In the genomic region with DNA sequence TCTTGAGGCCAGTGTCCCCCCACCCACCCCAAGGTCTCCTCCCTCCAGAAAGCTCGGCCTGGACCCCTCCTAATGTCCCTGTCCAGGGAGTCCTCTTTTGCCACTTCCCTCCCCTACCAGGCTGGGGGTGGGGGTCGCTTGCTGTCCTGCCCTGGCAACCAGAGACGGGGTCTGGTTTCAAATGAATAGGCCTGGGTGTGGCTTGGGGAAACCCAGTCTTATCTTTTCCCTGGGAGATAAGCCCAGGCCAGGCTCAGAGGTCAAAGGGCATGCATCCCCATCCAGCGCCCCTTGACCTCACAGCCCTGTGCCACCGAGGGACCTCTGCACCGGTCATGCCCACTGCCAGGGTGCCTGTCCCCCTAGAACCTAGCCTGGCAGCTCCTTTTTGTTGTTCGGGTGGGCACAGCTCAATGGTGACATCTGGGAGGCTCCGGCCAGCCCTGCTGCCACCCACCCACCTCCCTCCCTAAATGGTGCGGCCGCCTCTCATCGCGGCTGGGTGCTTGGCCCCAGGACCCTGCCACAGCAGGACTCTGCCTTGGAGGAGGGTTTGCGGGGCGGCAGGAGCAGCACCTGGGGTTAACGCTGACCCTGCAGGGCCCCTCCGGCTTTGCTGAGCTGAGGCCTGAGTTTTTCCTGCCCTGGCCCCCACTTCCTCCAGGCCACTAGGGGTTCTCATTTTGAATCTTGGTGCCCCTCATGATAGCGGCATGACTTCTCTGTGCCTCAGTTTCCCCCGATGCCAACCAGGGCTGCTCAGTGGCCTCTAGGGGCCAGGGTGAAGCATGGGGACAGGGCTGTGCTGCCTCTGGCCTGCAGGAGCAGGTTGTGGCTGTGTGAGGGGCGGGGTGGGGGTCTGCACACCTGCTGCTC, we compare ENCODE assay signal across 1 cellular context.
TF ChIP-seq lines count a peak whose summit lies in the region.

No MANE protein-coding gene starts in this region.

TF ChIP-seq in K562, 482 proteins besides CTCF, POLR2A, EP300 and RAD21 (continued from another document):
- TF ChIP-seq, protein P1, sequence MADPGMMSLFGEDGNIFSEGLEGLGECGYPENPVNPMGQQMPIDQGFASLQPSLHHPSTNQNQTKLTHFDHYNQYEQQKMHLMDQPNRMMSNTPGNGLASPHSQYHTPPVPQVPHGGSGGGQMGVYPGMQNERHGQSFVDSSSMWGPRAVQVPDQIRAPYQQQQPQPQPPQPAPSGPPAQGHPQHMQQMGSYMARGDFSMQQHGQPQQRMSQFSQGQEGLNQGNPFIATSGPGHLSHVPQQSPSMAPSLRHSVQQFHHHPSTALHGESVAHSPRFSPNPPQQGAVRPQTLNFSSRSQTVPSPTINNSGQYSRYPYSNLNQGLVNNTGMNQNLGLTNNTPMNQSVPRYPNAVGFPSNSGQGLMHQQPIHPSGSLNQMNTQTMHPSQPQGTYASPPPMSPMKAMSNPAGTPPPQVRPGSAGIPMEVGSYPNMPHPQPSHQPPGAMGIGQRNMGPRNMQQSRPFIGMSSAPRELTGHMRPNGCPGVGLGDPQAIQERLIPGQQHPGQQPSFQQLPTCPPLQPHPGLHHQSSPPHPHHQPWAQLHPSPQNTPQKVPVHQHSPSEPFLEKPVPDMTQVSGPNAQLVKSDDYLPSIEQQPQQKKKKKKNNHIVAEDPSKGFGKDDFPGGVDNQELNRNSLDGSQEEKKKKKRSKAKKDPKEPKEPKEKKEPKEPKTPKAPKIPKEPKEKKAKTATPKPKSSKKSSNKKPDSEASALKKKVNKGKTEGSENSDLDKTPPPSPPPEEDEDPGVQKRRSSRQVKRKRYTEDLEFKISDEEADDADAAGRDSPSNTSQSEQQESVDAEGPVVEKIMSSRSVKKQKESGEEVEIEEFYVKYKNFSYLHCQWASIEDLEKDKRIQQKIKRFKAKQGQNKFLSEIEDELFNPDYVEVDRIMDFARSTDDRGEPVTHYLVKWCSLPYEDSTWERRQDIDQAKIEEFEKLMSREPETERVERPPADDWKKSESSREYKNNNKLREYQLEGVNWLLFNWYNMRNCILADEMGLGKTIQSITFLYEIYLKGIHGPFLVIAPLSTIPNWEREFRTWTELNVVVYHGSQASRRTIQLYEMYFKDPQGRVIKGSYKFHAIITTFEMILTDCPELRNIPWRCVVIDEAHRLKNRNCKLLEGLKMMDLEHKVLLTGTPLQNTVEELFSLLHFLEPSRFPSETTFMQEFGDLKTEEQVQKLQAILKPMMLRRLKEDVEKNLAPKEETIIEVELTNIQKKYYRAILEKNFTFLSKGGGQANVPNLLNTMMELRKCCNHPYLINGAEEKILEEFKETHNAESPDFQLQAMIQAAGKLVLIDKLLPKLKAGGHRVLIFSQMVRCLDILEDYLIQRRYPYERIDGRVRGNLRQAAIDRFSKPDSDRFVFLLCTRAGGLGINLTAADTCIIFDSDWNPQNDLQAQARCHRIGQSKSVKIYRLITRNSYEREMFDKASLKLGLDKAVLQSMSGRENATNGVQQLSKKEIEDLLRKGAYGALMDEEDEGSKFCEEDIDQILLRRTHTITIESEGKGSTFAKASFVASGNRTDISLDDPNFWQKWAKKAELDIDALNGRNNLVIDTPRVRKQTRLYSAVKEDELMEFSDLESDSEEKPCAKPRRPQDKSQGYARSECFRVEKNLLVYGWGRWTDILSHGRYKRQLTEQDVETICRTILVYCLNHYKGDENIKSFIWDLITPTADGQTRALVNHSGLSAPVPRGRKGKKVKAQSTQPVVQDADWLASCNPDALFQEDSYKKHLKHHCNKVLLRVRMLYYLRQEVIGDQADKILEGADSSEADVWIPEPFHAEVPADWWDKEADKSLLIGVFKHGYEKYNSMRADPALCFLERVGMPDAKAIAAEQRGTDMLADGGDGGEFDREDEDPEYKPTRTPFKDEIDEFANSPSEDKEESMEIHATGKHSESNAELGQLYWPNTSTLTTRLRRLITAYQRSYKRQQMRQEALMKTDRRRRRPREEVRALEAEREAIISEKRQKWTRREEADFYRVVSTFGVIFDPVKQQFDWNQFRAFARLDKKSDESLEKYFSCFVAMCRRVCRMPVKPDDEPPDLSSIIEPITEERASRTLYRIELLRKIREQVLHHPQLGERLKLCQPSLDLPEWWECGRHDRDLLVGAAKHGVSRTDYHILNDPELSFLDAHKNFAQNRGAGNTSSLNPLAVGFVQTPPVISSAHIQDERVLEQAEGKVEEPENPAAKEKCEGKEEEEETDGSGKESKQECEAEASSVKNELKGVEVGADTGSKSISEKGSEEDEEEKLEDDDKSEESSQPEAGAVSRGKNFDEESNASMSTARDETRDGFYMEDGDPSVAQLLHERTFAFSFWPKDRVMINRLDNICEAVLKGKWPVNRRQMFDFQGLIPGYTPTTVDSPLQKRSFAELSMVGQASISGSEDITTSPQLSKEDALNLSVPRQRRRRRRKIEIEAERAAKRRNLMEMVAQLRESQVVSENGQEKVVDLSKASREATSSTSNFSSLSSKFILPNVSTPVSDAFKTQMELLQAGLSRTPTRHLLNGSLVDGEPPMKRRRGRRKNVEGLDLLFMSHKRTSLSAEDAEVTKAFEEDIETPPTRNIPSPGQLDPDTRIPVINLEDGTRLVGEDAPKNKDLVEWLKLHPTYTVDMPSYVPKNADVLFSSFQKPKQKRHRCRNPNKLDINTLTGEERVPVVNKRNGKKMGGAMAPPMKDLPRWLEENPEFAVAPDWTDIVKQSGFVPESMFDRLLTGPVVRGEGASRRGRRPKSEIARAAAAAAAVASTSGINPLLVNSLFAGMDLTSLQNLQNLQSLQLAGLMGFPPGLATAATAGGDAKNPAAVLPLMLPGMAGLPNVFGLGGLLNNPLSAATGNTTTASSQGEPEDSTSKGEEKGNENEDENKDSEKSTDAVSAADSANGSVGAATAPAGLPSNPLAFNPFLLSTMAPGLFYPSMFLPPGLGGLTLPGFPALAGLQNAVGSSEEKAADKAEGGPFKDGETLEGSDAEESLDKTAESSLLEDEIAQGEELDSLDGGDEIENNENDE (IDR thresholded peaks at IDR 0.05; ENCODE audit: low read depth, low read length) = no peak
- TF ChIP-seq RNF2 (IDR thresholded peaks at IDR 0.05) (no peak), RBM22 (IDR thresholded peaks at IDR 0.05; ENCODE audit: low read depth, low read length, poor library complexity, severe bottlenecking) (peak; percentile 12), MYC (IDR thresholded peaks at IDR 0.05; ENCODE audit: low read depth, low read length) (no peak), MYC (CRISPR knock-in tag; IDR thresholded peaks at IDR 0.05; ENCODE audit: borderline replicate concordance, low read depth) (no peak), ZKSCAN3 (CRISPR knock-in tag; IDR thresholded peaks at IDR 0.05) (no peak), ZNF766 (CRISPR knock-in tag; conservative IDR thresholded peaks at IDR 0.05) (peak; percentile 49; the same call in 1 of the 2 replicates), SMARCA4 (IDR thresholded peaks at IDR 0.05) (0 out of 2 replicates have a peak, but pooled peaks have one; percentile 17), CTBP1 (IDR thresholded peaks at IDR 0.05; ENCODE audit: borderline replicate concordance) (peak; percentile 62; the same call in 1 of the 2 replicates), ELF2 (CRISPR knock-in tag; IDR thresholded peaks at IDR 0.05) (0 out of 2 replicates have a peak, but pooled peaks have one; percentile 14)
- TF ChIP-seq, protein P2, sequence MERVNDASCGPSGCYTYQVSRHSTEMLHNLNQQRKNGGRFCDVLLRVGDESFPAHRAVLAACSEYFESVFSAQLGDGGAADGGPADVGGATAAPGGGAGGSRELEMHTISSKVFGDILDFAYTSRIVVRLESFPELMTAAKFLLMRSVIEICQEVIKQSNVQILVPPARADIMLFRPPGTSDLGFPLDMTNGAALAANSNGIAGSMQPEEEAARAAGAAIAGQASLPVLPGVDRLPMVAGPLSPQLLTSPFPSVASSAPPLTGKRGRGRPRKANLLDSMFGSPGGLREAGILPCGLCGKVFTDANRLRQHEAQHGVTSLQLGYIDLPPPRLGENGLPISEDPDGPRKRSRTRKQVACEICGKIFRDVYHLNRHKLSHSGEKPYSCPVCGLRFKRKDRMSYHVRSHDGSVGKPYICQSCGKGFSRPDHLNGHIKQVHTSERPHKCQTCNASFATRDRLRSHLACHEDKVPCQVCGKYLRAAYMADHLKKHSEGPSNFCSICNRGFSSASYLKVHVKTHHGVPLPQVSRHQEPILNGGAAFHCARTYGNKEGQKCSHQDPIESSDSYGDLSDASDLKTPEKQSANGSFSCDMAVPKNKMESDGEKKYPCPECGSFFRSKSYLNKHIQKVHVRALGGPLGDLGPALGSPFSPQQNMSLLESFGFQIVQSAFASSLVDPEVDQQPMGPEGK (CRISPR knock-in tag; IDR thresholded peaks at IDR 0.05; ENCODE audit: borderline replicate concordance) = 0 out of 2 replicates have a peak, but pooled peaks have one; percentile 18
- TF ChIP-seq, protein P3, sequence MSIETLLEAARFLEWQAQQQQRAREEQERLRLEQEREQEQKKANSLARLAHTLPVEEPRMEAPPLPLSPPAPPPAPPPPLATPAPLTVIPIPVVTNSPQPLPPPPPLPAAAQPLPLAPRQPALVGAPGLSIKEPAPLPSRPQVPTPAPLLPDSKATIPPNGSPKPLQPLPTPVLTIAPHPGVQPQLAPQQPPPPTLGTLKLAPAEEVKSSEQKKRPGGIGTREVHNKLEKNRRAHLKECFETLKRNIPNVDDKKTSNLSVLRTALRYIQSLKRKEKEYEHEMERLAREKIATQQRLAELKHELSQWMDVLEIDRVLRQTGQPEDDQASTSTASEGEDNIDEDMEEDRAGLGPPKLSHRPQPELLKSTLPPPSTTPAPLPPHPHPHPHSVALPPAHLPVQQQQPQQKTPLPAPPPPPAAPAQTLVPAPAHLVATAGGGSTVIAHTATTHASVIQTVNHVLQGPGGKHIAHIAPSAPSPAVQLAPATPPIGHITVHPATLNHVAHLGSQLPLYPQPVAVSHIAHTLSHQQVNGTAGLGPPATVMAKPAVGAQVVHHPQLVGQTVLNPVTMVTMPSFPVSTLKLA (conservative IDR thresholded peaks at IDR 0.05) = no peak
- TF ChIP-seq, protein P4, sequence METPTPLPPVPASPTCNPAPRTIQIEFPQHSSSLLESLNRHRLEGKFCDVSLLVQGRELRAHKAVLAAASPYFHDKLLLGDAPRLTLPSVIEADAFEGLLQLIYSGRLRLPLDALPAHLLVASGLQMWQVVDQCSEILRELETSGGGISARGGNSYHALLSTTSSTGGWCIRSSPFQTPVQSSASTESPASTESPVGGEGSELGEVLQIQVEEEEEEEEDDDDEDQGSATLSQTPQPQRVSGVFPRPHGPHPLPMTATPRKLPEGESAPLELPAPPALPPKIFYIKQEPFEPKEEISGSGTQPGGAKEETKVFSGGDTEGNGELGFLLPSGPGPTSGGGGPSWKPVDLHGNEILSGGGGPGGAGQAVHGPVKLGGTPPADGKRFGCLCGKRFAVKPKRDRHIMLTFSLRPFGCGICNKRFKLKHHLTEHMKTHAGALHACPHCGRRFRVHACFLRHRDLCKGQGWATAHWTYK (CRISPR knock-in tag; IDR thresholded peaks at IDR 0.05) = no peak
